Comparison of ENCODE assay signal across 24 cellular contexts in the genomic region with DNA sequence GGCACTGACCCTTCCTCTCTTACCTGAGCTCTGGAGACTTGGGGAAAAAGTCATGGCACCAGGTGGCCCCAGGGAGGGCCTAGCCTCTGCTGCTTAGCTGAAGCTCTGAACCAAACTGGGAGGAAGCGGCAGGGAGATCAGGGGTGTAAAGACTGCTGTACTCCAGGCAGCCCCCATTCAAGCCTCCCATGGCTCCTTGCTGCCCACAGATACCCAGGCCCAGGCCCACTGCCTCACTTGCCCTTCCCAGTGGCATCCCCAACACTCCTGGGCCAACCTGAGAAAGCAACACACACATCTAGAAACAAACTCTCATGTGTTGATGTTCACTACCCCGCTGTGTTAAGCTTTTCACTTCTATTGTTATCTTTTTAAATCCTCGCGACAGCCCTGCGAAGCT.
"Had no signal": no experiment of that assay in that cellular context is flagged by ENCODE, and none has a peak within 500 bp of the region (broad histone marks: within the 10 kb centered on the region; RNA-seq: fewer than 3 reads in every experiment).

No MANE protein-coding gene starts in this region.

- H3K36me3 ChIP-seq: gastroesophageal sphincter, heart left ventricle, neutrophil, right atrium auricular region, spleen, thoracic aorta, tibial nerve, upper lobe of left lung had no signal

- DNase-seq: dorsolateral prefrontal cortex; effector CD8-positive, alpha-beta T cell; endodermal cell; foreskin fibroblast; heart left ventricle; mucosa of descending colon; naive B cell; spleen; stimulated activated CD4-positive, alpha-beta T cell treated with anti-CD3 and anti-CD28 coated beads, Interleukin-4, amount 100 ng/mL, for 4 hours; stimulated activated naive B cell treated with anti-CD40 and anti-IgM and Interleukin-4, amounts not matched to agents 10 μg/mL and 1 μg/mL and 100 μg/mL, for 72 hours; upper lobe of left lung had no signal

- H3K27me3 ChIP-seq: hepatocyte, right atrium auricular region, tibial nerve, upper lobe of left lung had no signal

- H3K4me3 ChIP-seq: dorsolateral prefrontal cortex, gastroesophageal sphincter, heart left ventricle, hepatocyte, lung, mucosa of descending colon, right atrium auricular region, skin epidermis, spleen, thoracic aorta, tibial nerve, upper lobe of left lung had no signal

- FAIRE-seq: colon, urothelium cell line had no signal

- H3K9me3 ChIP-seq: gastroesophageal sphincter, heart left ventricle, mucosa of descending colon, neutrophil, right atrium auricular region, spleen, thoracic aorta, tibial nerve, upper lobe of left lung had no signal

- H3K27ac ChIP-seq: dorsolateral prefrontal cortex, epithelial cell of prostate, gastroesophageal sphincter, neutrophil, parathyroid adenoma, skin epidermis, spleen, thoracic aorta, tibial nerve, upper lobe of left lung had no signal

- ATAC-seq: esophagus mucosa; gastroesophageal sphincter; heart left ventricle; mucosa of descending colon; stimulated activated naive B cell treated with anti-CD40 and anti-IgM and Interleukin-4, amounts not matched to agents 10 μg/mL and 1 μg/mL and 100 μg/mL, for 72 hours had no signal
